In genomic region chr9:76404401-76404800, GRCh38 we compare ENCODE assay signal across 21 cellular contexts.
"Had no signal": no experiment of that assay in that cellular context is flagged by ENCODE, and none has a peak within 500 bp of the region (broad histone marks: within the 10 kb centered on the region; RNA-seq: fewer than 3 reads in every experiment).

No MANE protein-coding gene starts in this region.

- H3K9me3 Mint-ChIP-seq: activated CD8-positive, alpha-beta T cell treated with anti-CD3 and anti-CD28 coated beads for 36 hours; activated T-cell treated with anti-CD3 and anti-CD28 coated beads, Interleukin-2, amount 50 U/mL, for 72 hours; activated T-helper 2 cell treated with anti-CD3 and anti-CD28 coated beads, Interferon-gamma antibody, Interleukin-2, Interleukin-4, amounts not matched to agents 10 μg/mL and 5 μg/mL and 100 μg/mL, durations not matched to agents 14 hours and 24 hours and 36 hours had no signal

- H3K4me1 ChIP-seq: breast epithelium had no signal

- H3K9ac ChIP-seq: KMS-11 had no signal

- ATAC-seq: activated CD8-positive, alpha-beta T cell treated with anti-CD3 and anti-CD28 coated beads for 36 hours; activated T-cell treated with anti-CD3 and anti-CD28 coated beads, Interleukin-2, amount 50 U/mL, for 72 hours; T-helper 17 cell had no signal

- H2AFZ ChIP-seq: PC-9 had no signal

- H3K27me3 ChIP-seq: breast epithelium had no signal

- H3K36me3 ChIP-seq: breast epithelium had no signal

- H3K4me3 Mint-ChIP-seq: activated CD8-positive, alpha-beta T cell treated with anti-CD3 and anti-CD28 coated beads for 36 hours; T-helper 17 cell had no signal

- DNase-seq: activated CD4-positive, CD25-positive, alpha-beta regulatory T cell; activated CD8-positive, alpha-beta memory T cell treated with anti-CD3 and anti-CD28 coated beads, Interleukin-2, amount 50 U/mL, for 4 hours; activated CD8-positive, alpha-beta T cell treated with anti-CD3 and anti-CD28 coated beads for 36 hours; activated gamma-delta T cell treated with Interleukin-2 at 50 U/mL for 16 hours; activated naive CD4-positive, alpha-beta T cell treated with anti-CD3 and anti-CD28 coated beads, Interleukin-2, amount 50 U/mL, for 16 hours; activated T-cell treated with anti-CD3 and anti-CD28 coated beads, Interleukin-2, amount 50 U/mL, for 72 hours; aorta; caudate nucleus; MM.1S; NCI-H1105; NCI-H1436; NCI-H187; NCI-H2081; NCI-H524; PC-9; SHP77 treated with DMSO at 0.1 percent for 48 hours; T-helper 17 cell; T-helper 9 cell had no signal

- H3K27ac ChIP-seq: breast epithelium, KMS-11, PC-9 had no signal

- H3K4me3 ChIP-seq: breast epithelium, PC-9 had no signal

- H3K9me3 ChIP-seq: breast epithelium had no signal

- H3K27ac Mint-ChIP-seq: activated CD8-positive, alpha-beta T cell treated with anti-CD3 and anti-CD28 coated beads for 36 hours; activated T-helper 2 cell treated with anti-CD3 and anti-CD28 coated beads, Interferon-gamma antibody, Interleukin-2, Interleukin-4, amounts not matched to agents 10 μg/mL and 5 μg/mL and 100 μg/mL, durations not matched to agents 14 hours and 24 hours and 36 hours had no signal

- H3K27me3 Mint-ChIP-seq: activated CD8-positive, alpha-beta T cell treated with anti-CD3 and anti-CD28 coated beads for 36 hours; T-helper 17 cell had no signal
